8 cellular contexts compared by ENCODE assay signal in genomic region chr1:202210370-202210769, GRCh38. TPM values are rescaled to one million over a fixed set of nuclear protein-coding genes. Genes with fewer than 3 reads are reported as not detected.
DNase-seq lines count a peak whose midpoint lies in the region; ATAC-seq and TF ChIP-seq lines count a peak whose summit lies in the region.

No MANE protein-coding gene starts in this region.

- H3K27ac ChIP-seq in WERI-Rb-1 (peak overlapping the region; percentile 82), right cardiac atrium (ENCODE audit: low read length) (no peak overlapping the region)

- no peak for ATAC-seq in right cardiac atrium
- no peak for ATAC-seq in HG03457 (IDR thresholded peaks at IDR 0.05; ENCODE audit: unreplicated experiment)

- H3K9me3 ChIP-seq in WERI-Rb-1 (ENCODE audit: severe bottlenecking) (no peaks in the 10 kb centered on the region), right cardiac atrium (ENCODE audit: control insufficient read depth, low read length) (no peaks in the 10 kb centered on the region), HAP-1 (no peaks in the 10 kb centered on the region)

- H3K27me3 ChIP-seq in WERI-Rb-1 (ENCODE audit: insufficient read depth, low read depth, severe bottlenecking) (no peaks in the 10 kb centered on the region), right cardiac atrium (ENCODE audit: control insufficient read depth, insufficient read depth) (no peaks in the 10 kb centered on the region), HAP-1 (ENCODE audit: low read depth) (peaks cover 34% of the 10 kb centered on the region)

- intact Hi-C loops in right cardiac atrium (cut with DNase I), result no loop called here

- peak; percentile 100 for TF ChIP-seq CTCF in WERI-Rb-1 (IDR thresholded peaks at IDR 0.05; ENCODE audit: low read depth, low read length)

- in situ Hi-C loops in HAP-1 (cut with MboI; ENCODE audit: low sequenced_read_pairs), result no loop called here

- DNase-seq in DMS153 treated with DMSO at 0.1 percent for 48 hours (lab: John Stamatoyannopoulos, UW; ENCODE audit: unreplicated experiment), result peak; percentile 26
- DNase-seq in NCI-H128 (lab: John Stamatoyannopoulos, UW; ENCODE audit: unreplicated experiment), result peak; percentile 84
- peak; percentile 100 for DNase-seq in WERI-Rb-1
- DNase-seq in kidney tubule cell (ENCODE audit: low spot score), result peak; percentile 21
- DNase-seq in right cardiac atrium, result no peak
- no peak for DNase-seq in HAP-1 (ENCODE audit: low spot score in 2 of 2)
- DNase-seq in NCI-H774 (lab: John Stamatoyannopoulos, UW), result no peak

- no peak overlapping the region for H3K4me3 ChIP-seq in WERI-Rb-1 (ENCODE audit: low read depth, low read length)
- H3K4me3 ChIP-seq in right cardiac atrium (ENCODE audit: low read length), result no peak overlapping the region
- H3K4me3 ChIP-seq in HAP-1, result no peak overlapping the region

- H3K36me3 ChIP-seq in WERI-Rb-1, result peaks cover 3% of the 10 kb centered on the region; the same call in 1 of the 2 replicates
- no peaks in the 10 kb centered on the region for H3K36me3 ChIP-seq in HAP-1 (replicated peaks)

- 34% methylated on average over 5 of the region's 5 CpGs for WGBS in right cardiac atrium

- H3K4me1 ChIP-seq in right cardiac atrium (ENCODE audit: control insufficient read depth, insufficient read depth, low read length) (no peaks in the 10 kb centered on the region), HAP-1 (peaks cover 2% of the 10 kb centered on the region; the same call in 1 of the 2 replicates)

RNA-seq across cellular contexts. Expression of gene LGR6, which starts 16.8 kb away (rescaled TPM):
- total RNA-seq in right cardiac atrium, result 10 to 100 TPM; 22.4 to 52.7 (median 35.8) TPM
- polyA plus RNA-seq in right cardiac atrium, result 22.5 TPM

RNA-seq across cellular contexts. Expression of gene PTPN7, which starts 50.0 kb away (rescaled TPM):
- 1 to 10 TPM in 1 of 4 donors, under 1 TPM in 3; 0.28 to 1.7 (median 0.66) TPM for total RNA-seq in right cardiac atrium
- 0.29 TPM for polyA plus RNA-seq in right cardiac atrium

Comparison
In these comparisons a context has a peak if more than half of its experiments do, and no peak if none do; other contexts are left out.
1. DNase-seq: peak in DMS153 treated with DMSO at 0.1 percent for 48 hours (single experiment), NCI-H128 (single experiment), WERI-Rb-1 (single experiment) and kidney tubule cell (single experiment); none in right cardiac atrium (0 of 3), HAP-1 (0 of 2) and NCI-H774 (single experiment).